1 cellular context compared by ENCODE assay signal in genomic region chr13:113990321-113990837, GRCh38.
TF ChIP-seq lines count a peak whose summit lies in the region.

No MANE protein-coding gene starts in this region.

TF ChIP-seq in WTC11, 78 proteins besides CTCF, POLR2A, EP300 and RAD21 (continued from another document):
- TF ChIP-seq, protein P1, sequence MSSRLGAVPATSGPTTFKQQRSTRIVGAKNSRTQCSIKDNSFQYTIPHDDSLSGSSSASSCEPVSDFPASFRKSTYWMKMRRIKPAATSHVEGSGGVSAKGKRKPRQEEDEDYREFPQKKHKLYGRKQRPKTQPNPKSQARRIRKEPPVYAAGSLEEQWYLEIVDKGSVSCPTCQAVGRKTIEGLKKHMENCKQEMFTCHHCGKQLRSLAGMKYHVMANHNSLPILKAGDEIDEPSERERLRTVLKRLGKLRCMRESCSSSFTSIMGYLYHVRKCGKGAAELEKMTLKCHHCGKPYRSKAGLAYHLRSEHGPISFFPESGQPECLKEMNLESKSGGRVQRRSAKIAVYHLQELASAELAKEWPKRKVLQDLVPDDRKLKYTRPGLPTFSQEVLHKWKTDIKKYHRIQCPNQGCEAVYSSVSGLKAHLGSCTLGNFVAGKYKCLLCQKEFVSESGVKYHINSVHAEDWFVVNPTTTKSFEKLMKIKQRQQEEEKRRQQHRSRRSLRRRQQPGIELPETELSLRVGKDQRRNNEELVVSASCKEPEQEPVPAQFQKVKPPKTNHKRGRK (CRISPR knock-in tag; IDR thresholded peaks at IDR 0.05; ENCODE audit: borderline replicate concordance) = no peak
- TF ChIP-seq ZNF423 (CRISPR knock-in tag; IDR thresholded peaks at IDR 0.05) = no peak
- TF ChIP-seq TEAD4 (CRISPR knock-in tag; IDR thresholded peaks at IDR 0.05) = no peak
- TF ChIP-seq TP53 (CRISPR knock-in tag; IDR thresholded peaks at IDR 0.05) = no peak
- TF ChIP-seq, protein P2, sequence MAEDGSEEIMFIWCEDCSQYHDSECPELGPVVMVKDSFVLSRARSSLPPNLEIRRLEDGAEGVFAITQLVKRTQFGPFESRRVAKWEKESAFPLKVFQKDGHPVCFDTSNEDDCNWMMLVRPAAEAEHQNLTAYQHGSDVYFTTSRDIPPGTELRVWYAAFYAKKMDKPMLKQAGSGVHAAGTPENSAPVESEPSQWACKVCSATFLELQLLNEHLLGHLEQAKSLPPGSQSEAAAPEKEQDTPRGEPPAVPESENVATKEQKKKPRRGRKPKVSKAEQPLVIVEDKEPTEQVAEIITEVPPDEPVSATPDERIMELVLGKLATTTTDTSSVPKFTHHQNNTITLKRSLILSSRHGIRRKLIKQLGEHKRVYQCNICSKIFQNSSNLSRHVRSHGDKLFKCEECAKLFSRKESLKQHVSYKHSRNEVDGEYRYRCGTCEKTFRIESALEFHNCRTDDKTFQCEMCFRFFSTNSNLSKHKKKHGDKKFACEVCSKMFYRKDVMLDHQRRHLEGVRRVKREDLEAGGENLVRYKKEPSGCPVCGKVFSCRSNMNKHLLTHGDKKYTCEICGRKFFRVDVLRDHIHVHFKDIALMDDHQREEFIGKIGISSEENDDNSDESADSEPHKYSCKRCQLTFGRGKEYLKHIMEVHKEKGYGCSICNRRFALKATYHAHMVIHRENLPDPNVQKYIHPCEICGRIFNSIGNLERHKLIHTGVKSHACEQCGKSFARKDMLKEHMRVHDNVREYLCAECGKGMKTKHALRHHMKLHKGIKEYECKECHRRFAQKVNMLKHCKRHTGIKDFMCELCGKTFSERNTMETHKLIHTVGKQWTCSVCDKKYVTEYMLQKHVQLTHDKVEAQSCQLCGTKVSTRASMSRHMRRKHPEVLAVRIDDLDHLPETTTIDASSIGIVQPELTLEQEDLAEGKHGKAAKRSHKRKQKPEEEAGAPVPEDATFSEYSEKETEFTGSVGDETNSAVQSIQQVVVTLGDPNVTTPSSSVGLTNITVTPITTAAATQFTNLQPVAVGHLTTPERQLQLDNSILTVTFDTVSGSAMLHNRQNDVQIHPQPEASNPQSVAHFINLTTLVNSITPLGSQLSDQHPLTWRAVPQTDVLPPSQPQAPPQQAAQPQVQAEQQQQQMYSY (CRISPR knock-in tag; IDR thresholded peaks at IDR 0.05) = no peak
- TF ChIP-seq ZNF219 (CRISPR knock-in tag; IDR thresholded peaks at IDR 0.05; ENCODE audit: borderline replicate concordance) = no peak
- TF ChIP-seq TCF7 (CRISPR knock-in tag; IDR thresholded peaks at IDR 0.05; ENCODE audit: low read depth) = no peak
- TF ChIP-seq USF1 (CRISPR knock-in tag; IDR thresholded peaks at IDR 0.05) = no peak
